ENCODE assay signal across 14 cellular contexts in genomic region chr20:25299801-25300200, GRCh38. TPM values are rescaled to one million over a fixed set of nuclear protein-coding genes. Genes with fewer than 3 reads are reported as not detected.
DNase-seq lines count a peak whose midpoint lies in the region; ATAC-seq and TF ChIP-seq lines count a peak whose summit lies in the region.
"Had no signal": no experiment of that assay in that cellular context is flagged by ENCODE, and none has a peak within 500 bp of the region (broad histone marks: within the 10 kb centered on the region; RNA-seq: fewer than 3 reads in every experiment).

No MANE protein-coding gene starts in this region.

- peaks cover 55% of the 10 kb centered on the region for H3K36me3 ChIP-seq in IMR-90 (ENCODE audit: control insufficient read depth, insufficient read depth, low read length)
- H3K36me3 ChIP-seq in mammary epithelial cell (ENCODE audit: insufficient read depth, low read length), result peaks cover 19% of the 10 kb centered on the region
- H3K36me3 ChIP-seq in neural progenitor cell, result no peaks in the 10 kb centered on the region

- intact Hi-C loops in IMR-90 (cut with micrococcal nuclease) (no loop called here), mammary epithelial cell (cut with micrococcal nuclease) (loop anchor here (1.0 to 10.0 kb wide), 4 partner anchors 100 to 308 kb away; partner anchors contain the start of genes APMAP and ENTPD6)

- dilution Hi-C loops in IMR-90 (cut with HindIII; ENCODE audit: low sequenced_read_pairs, unreplicated experiment) (no loop called here), mammary epithelial cell (cut with HindIII; ENCODE audit: low sequenced_read_pairs) (no loop called here)

- peaks cover 0 to 44% of the 10 kb centered on the region in 2 experiments; a peak in 3 of 4 replicates for H3K79me1 ChIP-seq in IMR-90 (ENCODE audit: low read depth in 1 of 2, low read length in 2 of 2)

- CTCF ChIA-PET in IMR-90 (lab: Yijun Ruan, JAX), result interaction anchor here (0.6 to 1.6 kb wide), 2 partner anchors 99 to 157 kb away, joined by 4 to 8 read pairs; no protein-coding TSS in a partner anchor
- CTCF ChIA-PET in mammary epithelial cell (lab: Charles Lee; ENCODE audit: low non-redundant PET), result interaction anchor here (0.6 kb wide), 1 partner anchor 45 kb away, joined by 4 read pairs; no protein-coding TSS in a partner anchor

- no peaks in the 10 kb centered on the region for H3K4me1 Mint-ChIP-seq in neural progenitor cell

- POLR2A ChIA-PET in IMR-90 (lab: Charles Lee; ENCODE audit: unreplicated experiment), result no interaction called here

- H3K9ac ChIP-seq in IMR-90 (ENCODE audit: low read depth, low read length) (no peak overlapping the region), mammary epithelial cell (ENCODE audit: insufficient read depth, low read length) (no peak overlapping the region), neural progenitor cell (no peak overlapping the region)

- no peak overlapping the region for H4K5ac ChIP-seq in IMR-90 (ENCODE audit: low read depth, low read length)

- no peak overlapping the region for H2AFZ ChIP-seq in IMR-90 (replicated peaks; ENCODE audit: low read length, poor library complexity)
- no peak overlapping the region for H2AFZ ChIP-seq in mammary epithelial cell (ENCODE audit: low read depth, low read length)
- no peak overlapping the region for H2AFZ ChIP-seq in neural progenitor cell (replicated peaks)

- H3K4me3 Mint-ChIP-seq in neural progenitor cell, result no peak overlapping the region
- H3K4me3 Mint-ChIP-seq: immature natural killer cell had no signal

- peaks cover 16% of the 10 kb centered on the region for H3K4me1 ChIP-seq in IMR-90 (ENCODE audit: control insufficient read depth, insufficient read depth, low read length)
- peaks cover 47% of the 10 kb centered on the region for H3K4me1 ChIP-seq in mammary epithelial cell (ENCODE audit: insufficient read depth, low read length)
- no peaks in the 10 kb centered on the region for H3K4me1 ChIP-seq in neural progenitor cell

- no peak overlapping the region for H3K4me3 ChIP-seq in IMR-90 (ENCODE audit: insufficient read depth, low read depth, low read length)
- no peak overlapping the region for H3K4me3 ChIP-seq in mammary epithelial cell (replicated peaks in 1 of 3; ENCODE audit: insufficient read depth in 1 of 3, low read depth in 2 of 3, low read length in 3 of 3)
- H3K4me3 ChIP-seq in neural progenitor cell, result no peak overlapping the region

- no peak for TF ChIP-seq CTCF in IMR-90 (conservative IDR thresholded peaks at IDR 0.05; ENCODE audit: low read depth, low read length)
- TF ChIP-seq CTCF in mammary epithelial cell (conservative IDR thresholded peaks at IDR 0.05 in 1 of 2, IDR thresholded peaks at IDR 0.05 in 1 of 2; ENCODE audit: extremely low read depth in 1 of 2, insufficient read depth in 1 of 2, low read depth in 1 of 2, low read length in 2 of 2), result peak in 1 of 2 donors; percentile 12
- no peak for TF ChIP-seq CTCF in neural progenitor cell (IDR thresholded peaks at IDR 0.05)

- H3K27me3 Mint-ChIP-seq in neural progenitor cell (ENCODE audit: insufficient read depth, low read depth), result peaks cover under 1% of the 10 kb centered on the region

- H3K4me2 ChIP-seq in IMR-90 (ENCODE audit: low read depth, low read length) (no peak overlapping the region), mammary epithelial cell (ENCODE audit: insufficient read depth, low read depth, low read length) (no peak overlapping the region), neural progenitor cell (no peak overlapping the region)

- peaks cover 5% of the 10 kb centered on the region for H3K36me3 Mint-ChIP-seq in neural progenitor cell
- H3K36me3 Mint-ChIP-seq: immature natural killer cell had no signal

- no peak overlapping the region for H2BK120ac ChIP-seq in IMR-90 (ENCODE audit: low read depth, low read length)

- H3K27ac ChIP-seq in IMR-90 (ENCODE audit: insufficient read depth, low read length) (no peak overlapping the region), mammary epithelial cell (ENCODE audit: insufficient read depth, low read depth, low read length) (no peak overlapping the region), neural progenitor cell (no peak overlapping the region)
- H3K27ac ChIP-seq: HL-60 had no signal

- peaks cover 11% of the 10 kb centered on the region; the same call in 1 of the 2 replicates for H4K20me1 ChIP-seq in IMR-90 (ENCODE audit: insufficient read depth, low read length)
- H4K20me1 ChIP-seq in mammary epithelial cell (ENCODE audit: insufficient read depth, low read length), result peaks cover 3% of the 10 kb centered on the region
- H4K20me1 ChIP-seq in neural progenitor cell (ENCODE audit: low read depth), result peaks cover 6% of the 10 kb centered on the region

- peak; percentile 15 for DNase-seq in NCI-H2196 (lab: John Stamatoyannopoulos, UW; ENCODE audit: unreplicated experiment)
- no peak for DNase-seq in NCI-H2196 treated with DMSO at 0.1 percent for 48 hours (lab: John Stamatoyannopoulos, UW; ENCODE audit: unreplicated experiment)
- peak; percentile 33 for DNase-seq in IMR-90
- peak; percentile 59 for DNase-seq in mammary epithelial cell
- no peak for DNase-seq in neural progenitor cell (ENCODE audit: low spot score)
- DNase-seq in amygdala (lab: John Stamatoyannopoulos, UW), result no peak
- no peak for DNase-seq in cortex of kidney (lab: John Stamatoyannopoulos, UW)
- DNase-seq in superior temporal gyrus (ENCODE audit: extremely low spot score), result no peak
- DNase-seq: AML-193; immature natural killer cell; nucleus accumbens; stimulated activated CD4-positive, alpha-beta T cell treated with anti-CD3 and anti-CD28 coated beads, Interleukin-4, amount 100 ng/mL, for 24 hours had no signal

- H2BK15ac ChIP-seq in IMR-90 (ENCODE audit: low read depth, low read length), result no peak overlapping the region

- no peak overlapping the region for H3K23ac ChIP-seq in IMR-90 (ENCODE audit: low read depth, low read length)

- no peak overlapping the region; the same call in 1 of the 2 replicates for H3K14ac ChIP-seq in IMR-90 (replicated peaks; ENCODE audit: low read depth, low read length)

- peak overlapping the region; percentile 37 for H3K27ac Mint-ChIP-seq in neural progenitor cell

- 80% methylated on average over 1 of the region's 9 CpGs; no CpG with 5 or more reads in 1 of the 2 experiments for WGBS in IMR-90 (ENCODE audit: extremely low coverage in 2 of 2, insufficient read length in 1 of 2), 2 experiments
- 51% methylated on average over 9 of the region's 9 CpGs for WGBS in mammary epithelial cell (ENCODE audit: low coverage, missing lambda C conversion rate)

- no peak overlapping the region for H2BK5ac ChIP-seq in IMR-90 (ENCODE audit: low read depth, low read length, poor library complexity, severe bottlenecking)

- no peaks in the 10 kb centered on the region for H3K79me2 ChIP-seq in mammary epithelial cell (ENCODE audit: insufficient read depth, low read length)
- H3K79me2 ChIP-seq in neural progenitor cell (ENCODE audit: low read depth), result no peaks in the 10 kb centered on the region

- H4K91ac ChIP-seq in IMR-90 (ENCODE audit: insufficient read depth, low read depth, low read length), result peak overlapping the region; percentile 56; the same call in 1 of the 2 replicates

- BruUV-seq in IMR-90 (replicated peaks; lab: Mats Ljungman, UMichigan) (no TSS peak), mammary epithelial cell (replicated peaks; lab: Mats Ljungman, UMichigan) (no TSS peak)

- H4K8ac ChIP-seq in IMR-90 (ENCODE audit: low read depth in 2 of 2, low read length in 2 of 2), result peak overlapping the region in 1 of 2 experiments; percentile 57; a peak in 1 of 4 replicates

- no peaks in the 10 kb centered on the region for H3K9me3 ChIP-seq in IMR-90 (ENCODE audit: control insufficient read depth, insufficient read depth, low read length)
- H3K9me3 ChIP-seq in mammary epithelial cell (replicated peaks; ENCODE audit: insufficient read depth, low read length), result no peaks in the 10 kb centered on the region
- H3K9me3 ChIP-seq in neural progenitor cell (ENCODE audit: low read depth), result no peaks in the 10 kb centered on the region

- peak; percentile 32 for ATAC-seq in IMR-90 (ENCODE audit: low read depth)
- ATAC-seq: activated CD4-positive, CD25-positive, alpha-beta regulatory T cell treated with anti-CD3 and anti-CD28 coated beads, Interleukin-2, amount 50 U/mL, for 24 hours had no signal

- no peak overlapping the region for H3K18ac ChIP-seq in IMR-90 (ENCODE audit: low read depth, low read length)

- no peak for TF ChIP-seq RAD21 in IMR-90 (IDR thresholded peaks at IDR 0.05; ENCODE audit: low read length)

- peak overlapping the region; percentile 83 for H2AK9ac ChIP-seq in IMR-90 (replicated peaks; ENCODE audit: low read depth, low read length, poor library complexity)

- no peak for TF ChIP-seq POLR2A in IMR-90 (IDR thresholded peaks at IDR 0.05; ENCODE audit: low read depth, low read length)

- in situ Hi-C loops in IMR-90 (cut with MboI; ENCODE audit: low sequenced_read_pairs) (loop anchor here (5.0 to 25.0 kb wide), 4 partner anchors 98 to 388 kb away; partner anchors contain the start of genes ENTPD6 and ZNF337), mammary epithelial cell (cut with MboI; ENCODE audit: low sequenced_read_pairs in 2 of 2) (loop anchor here in 1 of 2 donors (5.0 to 25.0 kb wide), 6 partner anchors 88 to 562 kb away; partner anchors contain the start of genes ACSS1 and ZNF337)

- H2BK20ac ChIP-seq in IMR-90 (ENCODE audit: low read depth, low read length), result no peak overlapping the region

- H3K4ac ChIP-seq in IMR-90 (ENCODE audit: low read depth, low read length), result peak overlapping the region; percentile 73; the same call in 1 of the 2 replicates

- H3K9me1 ChIP-seq in IMR-90 (ENCODE audit: insufficient read depth, low read length), result peaks cover 8% of the 10 kb centered on the region

- H2AK5ac ChIP-seq in IMR-90 (ENCODE audit: low read depth, low read length), result peak overlapping the region; percentile 29

- no peak overlapping the region for H3K56ac ChIP-seq in IMR-90 (ENCODE audit: extremely low read depth, insufficient read depth, low read length)

- H3K27me3 ChIP-seq in IMR-90 (ENCODE audit: control insufficient read depth, insufficient read depth, low read length) (no peaks in the 10 kb centered on the region), mammary epithelial cell (ENCODE audit: insufficient read depth, low read length) (no peaks in the 10 kb centered on the region), neural progenitor cell (no peaks in the 10 kb centered on the region)

- peaks cover 4% of the 10 kb centered on the region for H3F3A ChIP-seq in neural progenitor cell (ENCODE audit: low read depth)

- H3K9me3 Mint-ChIP-seq in neural progenitor cell, result no peaks in the 10 kb centered on the region
- H3K9me3 Mint-ChIP-seq: immature natural killer cell had no signal

TF ChIP-seq in IMR-90, 13 proteins besides CTCF, POLR2A, EP300 and RAD21 (continues in another document):
- TF ChIP-seq SMC3 (IDR thresholded peaks at IDR 0.05; ENCODE audit: low read depth, low read length) (no peak), MAFK (IDR thresholded peaks at IDR 0.05; ENCODE audit: low read depth, low read length) (no peak)

RNA-seq across cellular contexts. Expression of gene PYGB, which starts 51.9 kb away (rescaled TPM):
- 72.4 and 81.4 TPM in 2 replicates for total RNA-seq in IMR-90 (2012; rRNA removed)
- 83.1 TPM in 2 replicates for polyA plus RNA-seq in IMR-90 (2012; rRNA removed)
- polyA plus RNA-seq in IMR-90 (2012; cell fraction: cytosol; rRNA removed), result 62.2 and 67.4 TPM in 2 replicates
- polyA plus RNA-seq in IMR-90 (2012; cell fraction: nucleus; rRNA removed; ENCODE audit: low replicate concordance), result 106 and 206 TPM in 2 replicates
- 1,000 to 10,000 TPM in 1 of 2 donors, 100 to 1,000 TPM in 1; 475 to 1,432 TPM for total RNA-seq in mammary epithelial cell
- 284 TPM for polyA plus RNA-seq in mammary epithelial cell
- 595 TPM for polyA minus RNA-seq in mammary epithelial cell
- 40.9 and 76.7 TPM in 2 replicates for total RNA-seq in neural progenitor cell (ENCODE audit: low replicate concordance)

Comparison
In these comparisons a context has a peak if more than half of its experiments do, and no peak if none do; other contexts are left out.
1. DNase-seq: peak in NCI-H2196 (single experiment), IMR-90 (single experiment) and mammary epithelial cell (single experiment); none in NCI-H2196 treated with DMSO at 0.1 percent for 48 hours (single experiment), neural progenitor cell (single experiment), amygdala (0 of 56), cortex of kidney (single experiment) and superior temporal gyrus (single experiment).